In genomic region chr18:58800582-58800981, GRCh38 we compare ENCODE assay signal across 16 cellular contexts.
A peak's percentile ranks its signal among the peaks of the same experiment; 100 is the strongest.
DNase-seq lines count a peak whose midpoint lies in the region; ATAC-seq and TF ChIP-seq lines count a peak whose summit lies in the region.
"Had no signal": no experiment of that assay in that cellular context is flagged by ENCODE, and none has a peak within 500 bp of the region (broad histone marks: within the 10 kb centered on the region; RNA-seq: fewer than 3 reads in every experiment).

No MANE protein-coding gene starts in this region.

- peaks cover 18% of the 10 kb centered on the region for H3K4me1 Mint-ChIP-seq in mesothelial cell of epicardium

- H3K4me3 ChIP-seq in heart right ventricle = no peak overlapping the region
- H3K4me3 ChIP-seq: coronary artery had no signal

- H3K36me3 ChIP-seq in heart right ventricle = no peaks in the 10 kb centered on the region

- 68 to 73% methylated on average over 4 of the region's 4 CpGs for WGBS in heart right ventricle, 2 donors

- H3K27me3 ChIP-seq in heart right ventricle = no peaks in the 10 kb centered on the region

- peak overlapping the region; percentile 5 for H3K27ac Mint-ChIP-seq in mesothelial cell of epicardium

- no peak overlapping the region for H3K27ac ChIP-seq in heart right ventricle
- H3K27ac ChIP-seq: coronary artery, KMS-11 had no signal

- no peak overlapping the region for H3K4me3 Mint-ChIP-seq in mesothelial cell of epicardium
- H3K4me3 Mint-ChIP-seq: naive thymus-derived CD8-positive, alpha-beta T cell had no signal

- H3K9me3 ChIP-seq in heart right ventricle = peaks cover 0 to 9% (median 0%) of the 10 kb centered on the region in 11 donors
- H3K9me3 ChIP-seq: Caco-2 had no signal

- intact Hi-C loops in heart right ventricle (cut with DNase I) = no loop called here

- no peaks in the 10 kb centered on the region for H3K36me3 Mint-ChIP-seq in mesothelial cell of epicardium

- H3K27me3 Mint-ChIP-seq in mesothelial cell of epicardium (ENCODE audit: low read depth) = no peaks in the 10 kb centered on the region

- TF ChIP-seq CTCF in mesothelial cell of epicardium (IDR thresholded peaks at IDR 0.05; ENCODE audit: unreplicated experiment) = no peak
- TF ChIP-seq CTCF in heart right ventricle (IDR thresholded peaks at IDR 0.05) = no peak

- H3K9me3 Mint-ChIP-seq in mesothelial cell of epicardium = peaks cover 7% of the 10 kb centered on the region

- no peak for DNase-seq in mesothelial cell of epicardium (ENCODE audit: low spot score in 2 of 2, unreplicated experiment in 2 of 2)
- no peak for DNase-seq in NCI-H2081 treated with DMSO at 0.1 percent for 48 hours (lab: John Stamatoyannopoulos, UW)
- DNase-seq in heart right ventricle = no peak
- DNase-seq in NK-92 treated with Interleukin-12 subunit alpha and Interleukin-12 subunit beta, amount 100 ng/mL, for 24 hours (lab: John Stamatoyannopoulos, UW) = no peak
- no peak for DNase-seq in NCI-H226
- DNase-seq: activated gamma-delta T cell treated with Interleukin-2 at 50 U/mL for 16 hours; Caco-2; hippocampal formation; naive thymus-derived CD8-positive, alpha-beta T cell; stimulated activated CD4-positive, alpha-beta T cell treated with anti-CD3 and anti-CD28 coated beads, Interleukin-15, amount 100 ng/mL, for 24 hours; substantia nigra had no signal

- no peaks in the 10 kb centered on the region for H3K4me1 ChIP-seq in heart right ventricle
- H3K4me1 ChIP-seq: Caco-2 had no signal

- ATAC-seq in GM18873 (IDR thresholded peaks at IDR 0.05; ENCODE audit: low FRiP score, unreplicated experiment) (peak; percentile 87), GM21737 (IDR thresholded peaks at IDR 0.05; ENCODE audit: unreplicated experiment) (peak; percentile 80), HG03460 (IDR thresholded peaks at IDR 0.05; ENCODE audit: unreplicated experiment) (peak; percentile 62), heart right ventricle (no peak)
- ATAC-seq: naive thymus-derived CD8-positive, alpha-beta T cell had no signal

Comparison
In these comparisons a context has a peak if more than half of its experiments do, and no peak if none do; other contexts are left out.
1. ATAC-seq: peak in GM18873 (single experiment), GM21737 (single experiment) and HG03460 (single experiment); none in heart right ventricle (0 of 8).